ENCODE assay signal across 15 cellular contexts in the genomic region with DNA sequence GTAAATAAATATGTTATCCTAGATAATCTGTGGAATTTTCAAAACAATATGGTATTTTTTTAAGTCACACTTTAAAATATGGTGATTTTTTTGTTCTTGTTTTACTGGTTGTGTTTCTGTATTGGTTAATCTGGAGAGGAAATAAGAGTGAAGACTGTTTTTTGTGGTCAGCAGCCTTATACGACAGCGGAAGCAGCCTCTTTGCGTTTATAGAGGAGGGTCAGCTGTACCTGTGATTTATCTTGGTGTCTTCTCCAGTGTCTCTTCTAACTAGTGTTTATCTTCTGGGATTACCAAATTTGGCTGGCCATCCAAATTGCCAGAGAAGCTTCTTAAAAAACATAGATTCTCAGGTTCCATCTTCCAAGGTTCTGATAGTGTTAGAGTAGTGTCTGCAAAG. TPM values are rescaled to one million over a fixed set of nuclear protein-coding genes. Genes with fewer than 3 reads are reported as not detected.
DNase-seq lines count a peak whose midpoint lies in the region; ATAC-seq and TF ChIP-seq lines count a peak whose summit lies in the region.
"Had no signal": no experiment of that assay in that cellular context is flagged by ENCODE, and none has a peak within 500 bp of the region (broad histone marks: within the 10 kb centered on the region; RNA-seq: fewer than 3 reads in every experiment).

No MANE protein-coding gene starts in this region.

- no peak for TF ChIP-seq POLR2A in transverse colon (IDR thresholded peaks at IDR 0.05)

- H2BK12ac ChIP-seq in mesenchymal stem cell (ENCODE audit: low read length in 2 of 2): no peak overlapping the region

- no peaks in the 10 kb centered on the region for H3K27me3 ChIP-seq in CD4-positive, CD25-positive, alpha-beta regulatory T cell (ENCODE audit: control insufficient read depth, insufficient read depth, low read length)
- H3K27me3 ChIP-seq in MM.1S (replicated peaks; ENCODE audit: insufficient read depth, low read length) (no peaks in the 10 kb centered on the region), transverse colon (no peaks in the 10 kb centered on the region), mesenchymal stem cell (ENCODE audit: control insufficient read depth in 1 of 2, insufficient read depth in 1 of 2, low read length in 2 of 2) (no peaks in the 10 kb centered on the region)

- H3K9me3 ChIP-seq in CD4-positive, CD25-positive, alpha-beta regulatory T cell (ENCODE audit: control insufficient read depth in 2 of 2, low read length in 2 of 2): no peaks in the 10 kb centered on the region
- no peaks in the 10 kb centered on the region for H3K9me3 ChIP-seq in MM.1S (replicated peaks; ENCODE audit: insufficient read depth, low read length)
- no peaks in the 10 kb centered on the region for H3K9me3 ChIP-seq in transverse colon
- H3K9me3 ChIP-seq in mesenchymal stem cell (ENCODE audit: control insufficient read depth, low read length): no peaks in the 10 kb centered on the region

- POLR2A ChIA-PET in activated naive CD8-positive, alpha-beta T cell treated with anti-CD3 and anti-CD28 coated beads, Interleukin-2, amount 10 ng/mL, durations not matched to agents 7 days and 5 days (lab: Charles Lee): interaction anchor here (0.9 kb wide), 1 partner anchor 59 kb away, joined by 3 read pairs; the partner anchor contains the start of gene ICE1

- peak overlapping the region in 2 of 3 donors; percentile 32 to 86 for H3K27ac Mint-ChIP-seq in CD4-positive, CD25-positive, alpha-beta regulatory T cell
- H3K27ac Mint-ChIP-seq in activated naive CD8-positive, alpha-beta T cell treated with anti-CD3 and anti-CD28 coated beads, Interleukin-2, amount 10 ng/mL, durations not matched to agents 7 days and 5 days: peak overlapping the region; percentile 91

- H3K27ac ChIP-seq in CD4-positive, CD25-positive, alpha-beta regulatory T cell (ENCODE audit: insufficient read depth, low read length, poor library complexity, severe bottlenecking): peak overlapping the region; percentile 42
- H3K27ac ChIP-seq in MM.1S (ENCODE audit: low read length) (peak overlapping the region; percentile 33; the same call in 1 of the 2 replicates), transverse colon (no peak overlapping the region), mesenchymal stem cell (ENCODE audit: low read length, poor library complexity, severe bottlenecking) (no peak overlapping the region)

- H3K9ac ChIP-seq in MM.1S (ENCODE audit: low read length) (no peak overlapping the region), mesenchymal stem cell (ENCODE audit: low read length) (no peak overlapping the region)

- peaks cover 22% of the 10 kb centered on the region for H3K36me3 ChIP-seq in CD4-positive, CD25-positive, alpha-beta regulatory T cell (ENCODE audit: control insufficient read depth, insufficient read depth, low read length)
- no peaks in the 10 kb centered on the region for H3K36me3 ChIP-seq in MM.1S (replicated peaks; ENCODE audit: insufficient read depth, low read length)
- peaks cover 0 to 23% (median 4%) of the 10 kb centered on the region in 4 donors for H3K36me3 ChIP-seq in transverse colon
- H3K36me3 ChIP-seq in mesenchymal stem cell (ENCODE audit: control insufficient read depth in 1 of 2, insufficient read depth in 2 of 2, low read depth in 1 of 2, low read length in 2 of 2): peaks cover 8 to 47% of the 10 kb centered on the region in 2 experiments

- peak; percentile 57 to 75 for ATAC-seq in CD4-positive, CD25-positive, alpha-beta regulatory T cell (ENCODE audit: low read depth in 2 of 2)
- peak; percentile 66 for ATAC-seq in GM21526 (IDR thresholded peaks at IDR 0.05; ENCODE audit: low FRiP score, unreplicated experiment)
- peak; percentile 98 for ATAC-seq in activated naive CD8-positive, alpha-beta T cell treated with anti-CD3 and anti-CD28 coated beads, Interleukin-2, amount 10 ng/mL, durations not matched to agents 7 days and 5 days (ENCODE audit: low read depth)

- no peak overlapping the region for H2AK5ac ChIP-seq in mesenchymal stem cell (ENCODE audit: low read length, severe bottlenecking)

- H2BK5ac ChIP-seq in mesenchymal stem cell (ENCODE audit: low read depth, low read length, poor library complexity, severe bottlenecking): no peak overlapping the region

- TF ChIP-seq CTCF in MM.1S (IDR thresholded peaks at IDR 0.05; ENCODE audit: low read length): no peak
- no peak for TF ChIP-seq CTCF in transverse colon (IDR thresholded peaks at IDR 0.05)

- H3K79me1 ChIP-seq in mesenchymal stem cell (replicated peaks; ENCODE audit: low read length, poor library complexity, severe bottlenecking): peaks cover 11% of the 10 kb centered on the region

- H4K20me1 ChIP-seq in MM.1S (ENCODE audit: insufficient read depth, low read length): no peaks in the 10 kb centered on the region

- H4K91ac ChIP-seq in mesenchymal stem cell (ENCODE audit: low read length): no peak overlapping the region

- peaks cover 4% of the 10 kb centered on the region; the same call in 1 of the 2 replicates for H3F3A ChIP-seq in MM.1S (ENCODE audit: insufficient read depth, low read length)

- no peak overlapping the region for H4K8ac ChIP-seq in mesenchymal stem cell (ENCODE audit: low read length)

- no peaks in the 10 kb centered on the region for H3K9me3 Mint-ChIP-seq in CD4-positive, CD25-positive, alpha-beta regulatory T cell
- peaks cover 1% of the 10 kb centered on the region for H3K9me3 Mint-ChIP-seq in activated naive CD8-positive, alpha-beta T cell treated with anti-CD3 and anti-CD28 coated beads, Interleukin-2, amount 10 ng/mL, durations not matched to agents 7 days and 5 days

- H3K23ac ChIP-seq in mesenchymal stem cell (ENCODE audit: low read length in 2 of 2): no peak overlapping the region

- no peaks in the 10 kb centered on the region for H3K27me3 Mint-ChIP-seq in CD4-positive, CD25-positive, alpha-beta regulatory T cell
- no peaks in the 10 kb centered on the region for H3K27me3 Mint-ChIP-seq in activated naive CD8-positive, alpha-beta T cell treated with anti-CD3 and anti-CD28 coated beads, Interleukin-2, amount 10 ng/mL, durations not matched to agents 7 days and 5 days

- peaks cover 31% of the 10 kb centered on the region for H3K36me3 Mint-ChIP-seq in CD4-positive, CD25-positive, alpha-beta regulatory T cell
- H3K36me3 Mint-ChIP-seq in activated naive CD8-positive, alpha-beta T cell treated with anti-CD3 and anti-CD28 coated beads, Interleukin-2, amount 10 ng/mL, durations not matched to agents 7 days and 5 days: peaks cover 40% of the 10 kb centered on the region

- H3K4me2 ChIP-seq in MM.1S (ENCODE audit: low read depth, low read length) (peak overlapping the region; percentile 1; the same call in 1 of the 2 replicates), mesenchymal stem cell (ENCODE audit: low read length, poor library complexity, severe bottlenecking) (no peak overlapping the region)

- intact Hi-C loops in transverse colon (cut with DNase I; ENCODE audit: low total_unique reads): no loop called here

- peaks cover 14% of the 10 kb centered on the region for H3K4me1 ChIP-seq in CD4-positive, CD25-positive, alpha-beta regulatory T cell (ENCODE audit: control insufficient read depth, insufficient read depth, low read length, poor library complexity, severe bottlenecking)
- peaks cover 15% of the 10 kb centered on the region for H3K4me1 ChIP-seq in MM.1S (ENCODE audit: low read length)
- H3K4me1 ChIP-seq in transverse colon: no peaks in the 10 kb centered on the region
- H3K4me1 ChIP-seq in mesenchymal stem cell (ENCODE audit: control insufficient read depth, insufficient read depth, low read depth, low read length): peaks cover 7% of the 10 kb centered on the region

- no peak overlapping the region for H2BK15ac ChIP-seq in mesenchymal stem cell (ENCODE audit: low read depth, poor library complexity, severe bottlenecking)

- peak overlapping the region; percentile 11 to 41 (median 26) for H3K4me3 Mint-ChIP-seq in CD4-positive, CD25-positive, alpha-beta regulatory T cell
- peak overlapping the region; percentile 66 for H3K4me3 Mint-ChIP-seq in activated naive CD8-positive, alpha-beta T cell treated with anti-CD3 and anti-CD28 coated beads, Interleukin-2, amount 10 ng/mL, durations not matched to agents 7 days and 5 days

- DNase-seq in CD4-positive, CD25-positive, alpha-beta regulatory T cell: peak in 2 of 3 donors; percentile 44 to 64
- DNase-seq in MM.1S: peak; percentile 37
- no peak for DNase-seq in activated naive CD8-positive, alpha-beta T cell treated with anti-CD3 and anti-CD28 coated beads, Interleukin-2, amount 10 ng/mL, durations not matched to agents 7 days and 5 days
- no peak for DNase-seq in GM19238 (ENCODE audit: insufficient read length, low spot score)
- DNase-seq in transverse colon: no peak
- no peak for DNase-seq in mesenchymal stem cell
- DNase-seq in iPS-NIHi11 (ENCODE audit: low spot score): no peak
- DNase-seq: effector CD4-positive, alpha-beta T cell; HCEC 1CT; KG1; NCI-H1930; NCI-H748 treated with DMSO at 0.1 percent for 48 hours; SHP77; stimulated activated CD4-positive, alpha-beta T cell treated with anti-CD3 and anti-CD28 coated beads, Interleukin-2, amount 100 ng/mL, for 24 hours had no signal

- H3K9me2 ChIP-seq in MM.1S (replicated peaks; ENCODE audit: insufficient read depth, low read length): no peaks in the 10 kb centered on the region

- in situ Hi-C loops in transverse colon (cut with MboI; ENCODE audit: low pct_ligation_motif_present in 1 of 4, low pct_unique_long_range_greater_than_20kb in 1 of 4, low sequenced_read_pairs in 3 of 4): loop anchor here in 2 of 4 donors (25.0 kb wide), 2 partner anchors 1106 to 1281 kb away; no protein-coding TSS in a partner anchor

- H3K14ac ChIP-seq in mesenchymal stem cell (ENCODE audit: low read length in 2 of 2): no peak overlapping the region

- peaks cover 10 to 26% (median 13%) of the 10 kb centered on the region in 4 donors for H3K4me1 Mint-ChIP-seq in CD4-positive, CD25-positive, alpha-beta regulatory T cell
- H3K4me1 Mint-ChIP-seq in activated naive CD8-positive, alpha-beta T cell treated with anti-CD3 and anti-CD28 coated beads, Interleukin-2, amount 10 ng/mL, durations not matched to agents 7 days and 5 days: peaks cover 21% of the 10 kb centered on the region

- H3K79me2 ChIP-seq in MM.1S (ENCODE audit: low read length): no peaks in the 10 kb centered on the region

- TF ChIP-seq EP300 in transverse colon (IDR thresholded peaks at IDR 0.05; ENCODE audit: low read depth): no peak

- H3K18ac ChIP-seq in mesenchymal stem cell (ENCODE audit: low read depth in 1 of 2, low read length in 2 of 2): no peak overlapping the region

- no peak overlapping the region for H3K4ac ChIP-seq in mesenchymal stem cell (ENCODE audit: low read depth in 1 of 2, low read length in 2 of 2)

- 62 to 64% methylated on average over 3 of the region's 3 CpGs for WGBS in transverse colon (ENCODE audit: low coverage in 1 of 2), 2 donors
- 100% methylated on average over 3 of the region's 3 CpGs for whole genome bisulfite sequencing in mesenchymal stem cell

- H2AFZ ChIP-seq in MM.1S (ENCODE audit: low read length): no peak overlapping the region
- no peak overlapping the region for H2AFZ ChIP-seq in mesenchymal stem cell (ENCODE audit: low read depth, low read length)

- H2BK120ac ChIP-seq in mesenchymal stem cell (ENCODE audit: low read depth, low read length): no peak overlapping the region

- H3K4me3 ChIP-seq in CD4-positive, CD25-positive, alpha-beta regulatory T cell (ENCODE audit: low read depth, low read length): peak overlapping the region; percentile 33
- no peak overlapping the region for H3K4me3 ChIP-seq in MM.1S (ENCODE audit: low read length)
- H3K4me3 ChIP-seq in transverse colon: no peak overlapping the region
- no peak overlapping the region for H3K4me3 ChIP-seq in mesenchymal stem cell (ENCODE audit: insufficient read depth in 1 of 2, low read depth in 1 of 2, low read length in 2 of 2)

RNA-seq across cellular contexts. Expression of gene ICE1, which starts 58.7 kb away (rescaled TPM):
- 43.2 TPM for total RNA-seq in CD4-positive, CD25-positive, alpha-beta regulatory T cell
- 10 to 100 TPM in 3 of 4 donors, 1 to 10 TPM in 1; 9.9 to 18.5 (median 13.9) TPM for polyA plus RNA-seq in CD4-positive, CD25-positive, alpha-beta regulatory T cell
- 10 to 100 TPM; 33.0 to 34.5 TPM for total RNA-seq in activated naive CD8-positive, alpha-beta T cell treated with anti-CD3 and anti-CD28 coated beads, Interleukin-2, amount 10 ng/mL, durations not matched to agents 7 days and 5 days
- 10 to 100 TPM; 19.8 to 51.9 (median 25.9) TPM for total RNA-seq in transverse colon
- polyA plus RNA-seq in mesenchymal stem cell (2013, experiment 1 of 2): 11.3 TPM
- polyA plus RNA-seq in mesenchymal stem cell (2013, experiment 2 of 2): 11.3 TPM

Comparison
In these comparisons a context has a peak if more than half of its experiments do, and no peak if none do; other contexts are left out.
1. DNase-seq: peak in CD4-positive, CD25-positive, alpha-beta regulatory T cell (2 of 3) and MM.1S (single experiment); none in activated naive CD8-positive, alpha-beta T cell treated with anti-CD3 and anti-CD28 coated beads, Interleukin-2, amount 10 ng/mL, durations not matched to agents 7 days and 5 days (single experiment), GM19238 (single experiment), transverse colon (single experiment), mesenchymal stem cell (single experiment) and iPS-NIHi11 (single experiment).
2. H3K27ac ChIP-seq: peak in CD4-positive, CD25-positive, alpha-beta regulatory T cell (single experiment) and MM.1S (single experiment); none in transverse colon (0 of 4) and mesenchymal stem cell (single experiment).
3. Peak in every context shown above with its lines, with median percentiles within 50 percentile points of each other: ATAC-seq.